16 cellular contexts compared by ENCODE assay signal in genomic region chr13:93172109-93172508, GRCh38. TPM values are rescaled to one million over a fixed set of nuclear protein-coding genes. Genes with fewer than 3 reads are reported as not detected.
DNase-seq lines count a peak whose midpoint lies in the region; ATAC-seq and TF ChIP-seq lines count a peak whose summit lies in the region.
"Had no signal": no experiment of that assay in that cellular context is flagged by ENCODE, and none has a peak within 500 bp of the region (broad histone marks: within the 10 kb centered on the region; RNA-seq: fewer than 3 reads in every experiment).

No MANE protein-coding gene starts in this region.

- ATAC-seq in right lobe of liver (no peak), HG03196 (IDR thresholded peaks at IDR 0.05; ENCODE audit: unreplicated experiment) (no peak), GM18498 (IDR thresholded peaks at IDR 0.05; ENCODE audit: unreplicated experiment) (no peak)

- H3K9me3 ChIP-seq in right lobe of liver, result no peaks in the 10 kb centered on the region
- H3K9me3 ChIP-seq: ascending aorta, BLaER1, uterus had no signal

- in situ Hi-C loops in astrocyte of the spinal cord (cut with HindIII; ENCODE audit: low sequenced_read_pairs), result no loop called here

- H3K4me3 ChIP-seq in BJ (ENCODE audit: low read depth, low read length) (no peak overlapping the region), astrocyte of the spinal cord (ENCODE audit: low read depth, low read length) (no peak overlapping the region), right lobe of liver (no peak overlapping the region)
- H3K4me3 ChIP-seq: ascending aorta, BLaER1, uterus had no signal

- no peak overlapping the region for H3K27ac ChIP-seq in right lobe of liver
- H3K27ac ChIP-seq: ascending aorta, BLaER1, RWPE1, uterus had no signal

- 41% methylated on average over 1 of the region's 1 CpG for WGBS in right lobe of liver (ENCODE audit: insufficient coverage, low coverage, low lambda C conversion rate, missing lambda C conversion rate)

- no peak for TF ChIP-seq POLR2A in right lobe of liver (IDR thresholded peaks at IDR 0.05)

- POLR2A ChIA-PET in BJ (lab: Charles Lee), result no interaction called here

- CTCF ChIA-PET in BJ (lab: Yijun Ruan, JAX), result interaction anchor here (0.9 kb wide), 1 partner anchor 23 kb away, joined by 3 read pairs; no protein-coding TSS in a partner anchor

- H3K4me1 ChIP-seq in right lobe of liver, result no peaks in the 10 kb centered on the region
- H3K4me1 ChIP-seq: ascending aorta, BLaER1, uterus had no signal

- intact Hi-C loops in right lobe of liver (cut with DNase I), result no loop called here

- peak; percentile 35 for TF ChIP-seq CTCF in BJ (IDR thresholded peaks at IDR 0.05; ENCODE audit: insufficient read depth, low read depth, low read length)
- peak; percentile 32 for TF ChIP-seq CTCF in astrocyte of the spinal cord (IDR thresholded peaks at IDR 0.05; ENCODE audit: low read depth, low read length)
- TF ChIP-seq CTCF in right lobe of liver (IDR thresholded peaks at IDR 0.05), result peak in 3 of 4 donors; percentile 32 to 48 (median 47)

- no peaks in the 10 kb centered on the region for H3K27me3 ChIP-seq in BJ (ENCODE audit: control insufficient read depth, insufficient read depth, low read length)
- H3K27me3 ChIP-seq in right lobe of liver, result no peaks in the 10 kb centered on the region
- H3K27me3 ChIP-seq: ascending aorta, BLaER1, uterus had no signal

- no peaks in the 10 kb centered on the region for H3K36me3 ChIP-seq in BJ (ENCODE audit: control insufficient read depth, insufficient read depth, low read length)
- H3K36me3 ChIP-seq in right lobe of liver, result no peaks in the 10 kb centered on the region
- H3K36me3 ChIP-seq: ascending aorta, BLaER1, uterus had no signal

- DNase-seq in BJ (ENCODE audit: low read depth) (no peak), HT-29 (ENCODE audit: low spot score) (peak; percentile 14), astrocyte of the spinal cord (ENCODE audit: low read depth, low spot score) (no peak), right lobe of liver (no peak), NCI-H345 treated with DMSO at 0.1 percent for 48 hours (lab: John Stamatoyannopoulos, UW; ENCODE audit: unreplicated experiment) (no peak)
- no peak for DNase-seq in stimulated activated CD4-positive, alpha-beta T cell treated with anti-CD3 and anti-CD28 coated beads, Interleukin-2, amount 100 ng/mL, for 48 hours
- DNase-seq: foreskin melanocyte; NCI-H1105; NCI-H345; stimulated activated CD4-positive, alpha-beta T cell treated with anti-CD3 and anti-CD28 coated beads, Interleukin-1b, Interleukin-23, amount 100 ng/mL, for 48 hours; uterus had no signal

RNA-seq across cellular contexts. Expression of gene GPC6, which starts 54.5 kb away (rescaled TPM):
- polyA plus RNA-seq in BJ (2011; rRNA removed), result 19.7 and 23.0 TPM in 2 replicates
- 23.6 and 27.9 TPM in 2 replicates for polyA minus RNA-seq in BJ (2011; rRNA and poly(A)+ RNA removed)
- not detected in 2 replicates for total RNA-seq in HT-29 (2014; rRNA removed; shearing (Covaris generic))
- total RNA-seq in right lobe of liver, result 10 to 100 TPM; 18.6 to 30.1 (median 20.2) TPM

Comparison
In these comparisons a context has a peak if more than half of its experiments do, and no peak if none do; other contexts are left out.
1. RNA of gene GPC6, which starts 54.5 kb away (total RNA-seq): 18.6 to 30.1 TPM in right lobe of liver; not detected in HT-29; every median in the first group is over 10 times any median in the second.
2. Peak in every context shown above with its lines, with median percentiles within 50 percentile points of each other: CTCF ChIP-seq.